ENCODE assay signal across 21 cellular contexts in genomic region chr20:55354700-55355099, GRCh38.
DNase-seq lines count a peak whose midpoint lies in the region; ATAC-seq and TF ChIP-seq lines count a peak whose summit lies in the region.
"Had no signal": no experiment of that assay in that cellular context is flagged by ENCODE, and none has a peak within 500 bp of the region (broad histone marks: within the 10 kb centered on the region; RNA-seq: fewer than 3 reads in every experiment).

No MANE protein-coding gene starts in this region.

- H4K20me1 ChIP-seq in OCI-LY7 (ENCODE audit: insufficient read depth, low read length) = no peaks in the 10 kb centered on the region

- no peak overlapping the region for H3K27ac ChIP-seq in OCI-LY7 (ENCODE audit: low read depth, low read length, poor library complexity, severe bottlenecking)
- H3K27ac ChIP-seq: C4-2B, SK-N-MC had no signal

- no peak for TF ChIP-seq CTCF in OCI-LY7 (conservative IDR thresholded peaks at IDR 0.05; ENCODE audit: low read length)

- H3K9me2 ChIP-seq in OCI-LY7 (ENCODE audit: insufficient read depth, low read length) = no peaks in the 10 kb centered on the region

- H3K27ac Mint-ChIP-seq in activated naive CD4-positive, alpha-beta T cell treated with anti-CD3 and anti-CD28 coated beads, Interleukin-2, amount 50 U/mL, for 72 hours = no peak overlapping the region

- no TSS peak for BruUV-seq in OCI-LY7 (replicated peaks; lab: Mats Ljungman, UMichigan)

- H3K36me3 ChIP-seq in OCI-LY7 (ENCODE audit: insufficient read depth, low read length) = no peaks in the 10 kb centered on the region
- H3K36me3 ChIP-seq: MG63 had no signal

- peak; percentile 6 to 92 (median 67) for DNase-seq in NCI-H1417 (lab: John Stamatoyannopoulos, UW)
- peak; percentile 49 for DNase-seq in NCI-H2081 treated with DMSO at 0.1 percent for 48 hours (lab: John Stamatoyannopoulos, UW)
- peak; percentile 73 for DNase-seq in SHP77 treated with DMSO at 0.1 percent for 48 hours (lab: John Stamatoyannopoulos, UW)
- peak; percentile 4 for DNase-seq in left kidney (ENCODE audit: low read depth, low spot score)
- no peak for DNase-seq in activated naive CD4-positive, alpha-beta T cell treated with anti-CD3 and anti-CD28 coated beads, Interleukin-2, amount 50 U/mL, for 72 hours (ENCODE audit: low spot score in 2 of 2)
- DNase-seq in OCI-LY7 (ENCODE audit: low spot score) = no peak
- DNase-seq in DMS 273 (lab: John Stamatoyannopoulos, UW; ENCODE audit: unreplicated experiment) = no peak
- DNase-seq: AML-193, GDM1, HCEC 1CT, Kasumi-1, MG63, NCI-H1436, NCI-H2107, NCI-H510A, T-helper 1 cell, T-helper 9 cell had no signal

- POLR2A ChIA-PET in OCI-LY7 (lab: Charles Lee) = no interaction called here

- H3K36me3 Mint-ChIP-seq in activated naive CD4-positive, alpha-beta T cell treated with anti-CD3 and anti-CD28 coated beads, Interleukin-2, amount 50 U/mL, for 72 hours = peaks cover 0 to 14% of the 10 kb centered on the region in 2 donors

- peaks cover 15 to 22% of the 10 kb centered on the region in 2 donors for H3K9me3 Mint-ChIP-seq in activated naive CD4-positive, alpha-beta T cell treated with anti-CD3 and anti-CD28 coated beads, Interleukin-2, amount 50 U/mL, for 72 hours

- ATAC-seq in activated naive CD4-positive, alpha-beta T cell treated with anti-CD3 and anti-CD28 coated beads, Interleukin-2, amount 50 U/mL, for 72 hours = no peak
- no peak for ATAC-seq in HG02938 (IDR thresholded peaks at IDR 0.05; ENCODE audit: unreplicated experiment)
- ATAC-seq: Panc1 had no signal

- no peak overlapping the region for H3K4me2 ChIP-seq in OCI-LY7 (ENCODE audit: low read length)

- H2AFZ ChIP-seq in OCI-LY7 (ENCODE audit: low read length) = no peak overlapping the region

- H3K4me1 ChIP-seq in OCI-LY7 (ENCODE audit: insufficient read depth, low read length, poor library complexity, severe bottlenecking) = no peaks in the 10 kb centered on the region

- H3K79me2 ChIP-seq in OCI-LY7 (ENCODE audit: insufficient read depth, low read depth, low read length) = no peaks in the 10 kb centered on the region

- intact Hi-C loops in OCI-LY7 (cut with micrococcal nuclease; ENCODE audit: unreplicated experiment) = no loop called here

- H3K9me3 ChIP-seq in OCI-LY7 (ENCODE audit: low read length) = no peaks in the 10 kb centered on the region
- H3K9me3 ChIP-seq: MG63 had no signal

- no peak overlapping the region for H3K4me3 ChIP-seq in OCI-LY7 (ENCODE audit: low read depth, low read length, poor library complexity, severe bottlenecking)
- H3K4me3 ChIP-seq: MG63, SK-N-MC had no signal

- CTCF ChIA-PET in OCI-LY7 (lab: Charles Lee; ENCODE audit: unreplicated experiment) = no interaction called here

Comparison
In these comparisons a context has a peak if more than half of its experiments do, and no peak if none do; other contexts are left out.
1. DNase-seq: peak in NCI-H1417 (3 of 3), NCI-H2081 treated with DMSO at 0.1 percent for 48 hours (single experiment), SHP77 treated with DMSO at 0.1 percent for 48 hours (single experiment) and left kidney (single experiment); none in activated naive CD4-positive, alpha-beta T cell treated with anti-CD3 and anti-CD28 coated beads, Interleukin-2, amount 50 U/mL, for 72 hours (0 of 2), OCI-LY7 (single experiment) and DMS 273 (single experiment).